ENCODE assay signal across 24 cellular contexts in the genomic region with DNA sequence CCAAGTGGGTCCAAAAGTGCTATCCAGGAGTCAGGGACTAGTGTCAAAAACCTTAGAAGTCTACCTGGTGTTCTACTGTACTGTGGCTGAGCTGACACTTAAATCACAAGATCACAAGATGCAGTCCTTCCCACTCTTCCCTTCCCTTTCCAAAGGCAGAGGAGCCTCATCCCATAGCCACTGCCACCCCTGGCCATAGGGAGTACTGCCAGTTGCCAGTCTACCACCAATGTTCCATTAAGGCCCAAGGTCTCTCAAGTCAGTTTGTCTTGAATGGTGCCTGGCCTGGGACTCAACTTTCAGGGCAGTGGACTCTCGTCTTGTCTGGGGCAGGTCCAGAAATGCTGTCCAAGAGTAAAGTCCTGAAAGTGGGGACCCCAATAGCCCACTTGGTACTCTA.
DNase-seq lines count a peak whose midpoint lies in the region; ATAC-seq and TF ChIP-seq lines count a peak whose summit lies in the region.
"Had no signal": no experiment of that assay in that cellular context is flagged by ENCODE, and none has a peak within 500 bp of the region (broad histone marks: within the 10 kb centered on the region; RNA-seq: fewer than 3 reads in every experiment).

No MANE protein-coding gene starts in this region.

- H3K36me3 ChIP-seq in GM23338 (ENCODE audit: insufficient read depth) (no peaks in the 10 kb centered on the region), iPS DF 6.9 (ENCODE audit: control insufficient read depth, insufficient read depth, low read length) (no peaks in the 10 kb centered on the region), GM23248 (ENCODE audit: low read depth) (no peaks in the 10 kb centered on the region)
- H3K36me3 ChIP-seq: BLaER1, HAP-1, Peyer's patch had no signal

- H3K4me3 Mint-ChIP-seq in GM23338 (no peak overlapping the region), WTC11 (no peak overlapping the region)
- H3K4me3 Mint-ChIP-seq in CD4-positive, alpha-beta T cell = no peak overlapping the region
- H3K4me3 Mint-ChIP-seq: CD4-positive, CD25-positive, alpha-beta regulatory T cell; T-helper 17 cell had no signal

- H3K36me3 Mint-ChIP-seq in GM23338 (ENCODE audit: low read depth) (no peaks in the 10 kb centered on the region; the same call in 2 of the 3 replicates), WTC11 (no peaks in the 10 kb centered on the region)
- H3K36me3 Mint-ChIP-seq in CD4-positive, alpha-beta T cell (ENCODE audit: low read depth) = no peaks in the 10 kb centered on the region
- H3K36me3 Mint-ChIP-seq: CD4-positive, CD25-positive, alpha-beta regulatory T cell had no signal

- H3K4me1 Mint-ChIP-seq in GM23338 = no peaks in the 10 kb centered on the region
- H3K4me1 Mint-ChIP-seq in WTC11 = no peaks in the 10 kb centered on the region
- no peaks in the 10 kb centered on the region for H3K4me1 Mint-ChIP-seq in CD4-positive, alpha-beta T cell (ENCODE audit: low read depth)
- H3K4me1 Mint-ChIP-seq: CD4-positive, CD25-positive, alpha-beta regulatory T cell; T-helper 17 cell had no signal

- no peaks in the 10 kb centered on the region for H3K27me3 ChIP-seq in GM23338 (ENCODE audit: insufficient read depth)
- no peaks in the 10 kb centered on the region for H3K27me3 ChIP-seq in iPS DF 6.9 (ENCODE audit: control insufficient read depth, insufficient read depth, low read length)
- H3K27me3 ChIP-seq in GM23248 (replicated peaks; ENCODE audit: insufficient read depth) = no peaks in the 10 kb centered on the region
- H3K27me3 ChIP-seq in CD4-positive, alpha-beta T cell (ENCODE audit: control insufficient read depth, insufficient read depth, low read length) = no peaks in the 10 kb centered on the region
- H3K27me3 ChIP-seq: BLaER1, Peyer's patch had no signal

- no peaks in the 10 kb centered on the region for H3K4me1 ChIP-seq in GM23338 (ENCODE audit: insufficient read depth)
- H3K4me1 ChIP-seq in iPS DF 6.9 (ENCODE audit: control insufficient read depth, insufficient read depth, low read length) = no peaks in the 10 kb centered on the region
- H3K4me1 ChIP-seq in GM23248 (ENCODE audit: insufficient read depth) = no peaks in the 10 kb centered on the region
- H3K4me1 ChIP-seq: BLaER1, HAP-1, Peyer's patch had no signal

- H3K79me2 ChIP-seq in GM23338 (replicated peaks; ENCODE audit: insufficient read depth) (no peaks in the 10 kb centered on the region), GM23248 (ENCODE audit: insufficient read depth) (no peaks in the 10 kb centered on the region)

- H3F3A ChIP-seq in GM23338 (replicated peaks; ENCODE audit: low read depth) (no peaks in the 10 kb centered on the region), GM23248 (ENCODE audit: insufficient read depth) (no peaks in the 10 kb centered on the region)

- H3K27me3 Mint-ChIP-seq in GM23338 (ENCODE audit: insufficient read depth, low read depth, poor library complexity) (no peaks in the 10 kb centered on the region), WTC11 (ENCODE audit: low read depth) (no peaks in the 10 kb centered on the region)
- no peaks in the 10 kb centered on the region for H3K27me3 Mint-ChIP-seq in CD4-positive, alpha-beta T cell
- H3K27me3 Mint-ChIP-seq: CD4-positive, CD25-positive, alpha-beta regulatory T cell; T-helper 17 cell had no signal

- no CpG with 5 or more reads among the region's 1 CpG for WGBS in iPS DF 6.9 (ENCODE audit: insufficient coverage, insufficient read length)
- WGBS in GM23248 (ENCODE audit: low coverage in 1 of 2, low lambda C conversion rate in 2 of 2, missing lambda C conversion rate in 2 of 2), 2 experiments = 0 to 9% methylated on average over 1 of the region's 1 CpG

- H3K9me2 ChIP-seq in GM23338 (ENCODE audit: insufficient read depth) (0 out of 2 replicates have a peak, but pooled peaks cover 4% of the 10 kb centered on the region), GM23248 (ENCODE audit: insufficient read depth) (no peaks in the 10 kb centered on the region)

- H3K4me3 ChIP-seq in GM23338 (no peak overlapping the region), iPS DF 6.9 (ENCODE audit: low read length) (no peak overlapping the region), GM23248 (no peak overlapping the region)
- H3K4me3 ChIP-seq: BLaER1, HAP-1, Peyer's patch, SK-N-MC had no signal

- ATAC-seq in GM23338 (no peak), WTC11 (peak; percentile 73)
- ATAC-seq in CD4-positive, alpha-beta T cell (ENCODE audit: poor library complexity) = no peak
- ATAC-seq: T-helper 17 cell had no signal

- H3K9me3 ChIP-seq in iPS DF 6.9 (ENCODE audit: control insufficient read depth, insufficient read depth, low read length) (no peaks in the 10 kb centered on the region), GM23248 (ENCODE audit: low read depth) (no peaks in the 10 kb centered on the region)
- H3K9me3 ChIP-seq in CD4-positive, alpha-beta T cell (ENCODE audit: control insufficient read depth, low read length) = no peaks in the 10 kb centered on the region
- H3K9me3 ChIP-seq: BLaER1, HAP-1, Peyer's patch had no signal

- DNase-seq in DMS 273 (lab: John Stamatoyannopoulos, UW; ENCODE audit: unreplicated experiment) (peak; percentile 12), DMS 273 treated with DMSO at 0.1 percent for 48 hours (lab: John Stamatoyannopoulos, UW) (no peak), GM23338 (ENCODE audit: low spot score) (peak; percentile 16), WTC11 (ENCODE audit: low spot score) (peak; percentile 18), iPS DF 6.9 (ENCODE audit: low read depth, low spot score) (peak; percentile 1), GM23248 (no peak), NCI-H2196 treated with DMSO at 0.1 percent for 48 hours (lab: John Stamatoyannopoulos, UW; ENCODE audit: unreplicated experiment) (no peak)
- no peak for DNase-seq in CD4-positive, alpha-beta T cell
- DNase-seq: 8988T; CD4-positive, CD25-positive, alpha-beta regulatory T cell; DMS79 treated with DMSO at 0.1 percent for 48 hours; GF-D8; NCI-H1092; NCI-H1436 treated with DMSO at 0.1 percent for 48 hours; NCI-H187 treated with DMSO at 0.1 percent for 48 hours; NCI-H446 treated with DMSO at 0.1 percent for 48 hours; NCI-H526; Peyer's patch; SIG-M5; T-helper 17 cell had no signal

- POLR2A ChIA-PET in WTC11 (lab: Charles Lee) = no interaction called here
- POLR2A ChIA-PET in CD4-positive, alpha-beta T cell (lab: Charles Lee) = no interaction called here

- H3K4me2 ChIP-seq in GM23338 (no peak overlapping the region), GM23248 (ENCODE audit: unreplicated experiment) (no peak overlapping the region)
- H3K4me2 ChIP-seq: BLaER1 had no signal

- H3K27ac Mint-ChIP-seq in GM23338 (no peak overlapping the region), WTC11 (no peak overlapping the region)
- no peak overlapping the region for H3K27ac Mint-ChIP-seq in CD4-positive, alpha-beta T cell
- H3K27ac Mint-ChIP-seq: CD4-positive, CD25-positive, alpha-beta regulatory T cell; T-helper 17 cell had no signal

- CTCF ChIA-PET in WTC11 (lab: Charles Lee) = no interaction called here
- CTCF ChIA-PET in CD4-positive, alpha-beta T cell (lab: Charles Lee) = no interaction called here

- in situ Hi-C loops in GM23248 (cut with MboI) = no loop called here

- intact Hi-C loops in CD4-positive, alpha-beta T cell (cut with DNase I, micrococcal nuclease) = no loop called here

- H4K20me1 ChIP-seq in GM23338 (replicated peaks; ENCODE audit: insufficient read depth) = no peaks in the 10 kb centered on the region
- no peaks in the 10 kb centered on the region for H4K20me1 ChIP-seq in GM23248 (ENCODE audit: insufficient read depth)
- H4K20me1 ChIP-seq: BLaER1 had no signal

- H3K9me3 Mint-ChIP-seq in GM23338 (no peaks in the 10 kb centered on the region), WTC11 (peaks cover 3% of the 10 kb centered on the region; the same call in 1 of the 2 replicates)
- H3K9me3 Mint-ChIP-seq in CD4-positive, alpha-beta T cell = peaks cover 8% of the 10 kb centered on the region

- no peak overlapping the region for H3K9ac ChIP-seq in GM23248
- H3K9ac ChIP-seq: BLaER1 had no signal

- TF ChIP-seq CTCF in GM23338 (conservative IDR thresholded peaks at IDR 0.05; ENCODE audit: low read depth in 2 of 2) (peak; percentile 21 to 24; a peak in 3 of 4 replicates), WTC11 (IDR thresholded peaks at IDR 0.05) (no peak)
- no peak for TF ChIP-seq CTCF in CD4-positive, alpha-beta T cell (IDR thresholded peaks at IDR 0.05)

- H3K27ac ChIP-seq in GM23338 (ENCODE audit: low read depth) = no peak overlapping the region
- no peak overlapping the region for H3K27ac ChIP-seq in iPS DF 6.9 (ENCODE audit: low read length)
- H3K27ac ChIP-seq in GM23248 = no peak overlapping the region
- H3K27ac ChIP-seq in CD4-positive, alpha-beta T cell (ENCODE audit: low read depth, low read length) = no peak overlapping the region
- H3K27ac ChIP-seq: BLaER1, HL-60, Peyer's patch, SK-N-MC had no signal

- H2AFZ ChIP-seq in GM23338 (no peak overlapping the region), GM23248 (no peak overlapping the region)

TF ChIP-seq in WTC11, 78 proteins besides CTCF, POLR2A, EP300 and RAD21 (continues in another document):
- TF ChIP-seq ZNF219 (CRISPR knock-in tag; IDR thresholded peaks at IDR 0.05; ENCODE audit: borderline replicate concordance) (no peak), ZNF232 (CRISPR knock-in tag; IDR thresholded peaks at IDR 0.05) (no peak), RELA (CRISPR knock-in tag; IDR thresholded peaks at IDR 0.05; ENCODE audit: borderline replicate concordance) (no peak), NFYB (CRISPR knock-in tag; conservative IDR thresholded peaks at IDR 0.05; ENCODE audit: low read depth) (no peak), ZNF423 (CRISPR knock-in tag; IDR thresholded peaks at IDR 0.05) (no peak), ZNF138 (CRISPR knock-in tag; conservative IDR thresholded peaks at IDR 0.05) (no peak)
- TF ChIP-seq, protein P1, sequence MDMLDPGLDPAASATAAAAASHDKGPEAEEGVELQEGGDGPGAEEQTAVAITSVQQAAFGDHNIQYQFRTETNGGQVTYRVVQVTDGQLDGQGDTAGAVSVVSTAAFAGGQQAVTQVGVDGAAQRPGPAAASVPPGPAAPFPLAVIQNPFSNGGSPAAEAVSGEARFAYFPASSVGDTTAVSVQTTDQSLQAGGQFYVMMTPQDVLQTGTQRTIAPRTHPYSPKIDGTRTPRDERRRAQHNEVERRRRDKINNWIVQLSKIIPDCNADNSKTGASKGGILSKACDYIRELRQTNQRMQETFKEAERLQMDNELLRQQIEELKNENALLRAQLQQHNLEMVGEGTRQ (CRISPR knock-in tag; IDR thresholded peaks at IDR 0.05) = no peak
- TF ChIP-seq, protein P2, sequence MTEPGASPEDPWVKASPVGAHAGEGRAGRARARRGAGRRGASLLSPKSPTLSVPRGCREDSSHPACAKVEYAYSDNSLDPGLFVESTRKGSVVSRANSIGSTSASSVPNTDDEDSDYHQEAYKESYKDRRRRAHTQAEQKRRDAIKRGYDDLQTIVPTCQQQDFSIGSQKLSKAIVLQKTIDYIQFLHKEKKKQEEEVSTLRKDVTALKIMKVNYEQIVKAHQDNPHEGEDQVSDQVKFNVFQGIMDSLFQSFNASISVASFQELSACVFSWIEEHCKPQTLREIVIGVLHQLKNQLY (CRISPR knock-in tag; IDR thresholded peaks at IDR 0.05) = no peak

Comparison
In these comparisons a context has a peak if more than half of its experiments do, and no peak if none do; other contexts are left out.
1. DNase-seq: peak in DMS 273 (single experiment), GM23338 (single experiment), WTC11 (single experiment) and iPS DF 6.9 (single experiment); none in DMS 273 treated with DMSO at 0.1 percent for 48 hours (single experiment), GM23248 (single experiment), CD4-positive, alpha-beta T cell (0 of 10) and NCI-H2196 treated with DMSO at 0.1 percent for 48 hours (single experiment).
2. CTCF ChIP-seq: peak in GM23338 (2 of 2); none in WTC11 (single experiment) and CD4-positive, alpha-beta T cell (single experiment).